In genomic region chr1:153882296-153882912, GRCh38 we compare ENCODE assay signal across 2 cellular contexts.
TF ChIP-seq lines count a peak whose summit lies in the region.

No MANE protein-coding gene starts in this region.

TF ChIP-seq in K562, 482 proteins besides CTCF, POLR2A, EP300 and RAD21 (continued from another document):
- TF ChIP-seq, protein P1, sequence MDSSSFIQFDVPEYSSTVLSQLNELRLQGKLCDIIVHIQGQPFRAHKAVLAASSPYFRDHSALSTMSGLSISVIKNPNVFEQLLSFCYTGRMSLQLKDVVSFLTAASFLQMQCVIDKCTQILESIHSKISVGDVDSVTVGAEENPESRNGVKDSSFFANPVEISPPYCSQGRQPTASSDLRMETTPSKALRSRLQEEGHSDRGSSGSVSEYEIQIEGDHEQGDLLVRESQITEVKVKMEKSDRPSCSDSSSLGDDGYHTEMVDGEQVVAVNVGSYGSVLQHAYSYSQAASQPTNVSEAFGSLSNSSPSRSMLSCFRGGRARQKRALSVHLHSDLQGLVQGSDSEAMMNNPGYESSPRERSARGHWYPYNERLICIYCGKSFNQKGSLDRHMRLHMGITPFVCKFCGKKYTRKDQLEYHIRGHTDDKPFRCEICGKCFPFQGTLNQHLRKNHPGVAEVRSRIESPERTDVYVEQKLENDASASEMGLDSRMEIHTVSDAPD (CRISPR knock-in tag; IDR thresholded peaks at IDR 0.05), result no peak
- no peak for TF ChIP-seq EWSR1 (IDR thresholded peaks at IDR 0.05; ENCODE audit: borderline replicate concordance, low read depth, partially characterized antibody)
TF ChIP-seq in K562: peak in this region for 0.

TF ChIP-seq in HepG2, 621 proteins besides CTCF, POLR2A, EP300 and RAD21 (continued from another document):
- TF ChIP-seq, protein P2, sequence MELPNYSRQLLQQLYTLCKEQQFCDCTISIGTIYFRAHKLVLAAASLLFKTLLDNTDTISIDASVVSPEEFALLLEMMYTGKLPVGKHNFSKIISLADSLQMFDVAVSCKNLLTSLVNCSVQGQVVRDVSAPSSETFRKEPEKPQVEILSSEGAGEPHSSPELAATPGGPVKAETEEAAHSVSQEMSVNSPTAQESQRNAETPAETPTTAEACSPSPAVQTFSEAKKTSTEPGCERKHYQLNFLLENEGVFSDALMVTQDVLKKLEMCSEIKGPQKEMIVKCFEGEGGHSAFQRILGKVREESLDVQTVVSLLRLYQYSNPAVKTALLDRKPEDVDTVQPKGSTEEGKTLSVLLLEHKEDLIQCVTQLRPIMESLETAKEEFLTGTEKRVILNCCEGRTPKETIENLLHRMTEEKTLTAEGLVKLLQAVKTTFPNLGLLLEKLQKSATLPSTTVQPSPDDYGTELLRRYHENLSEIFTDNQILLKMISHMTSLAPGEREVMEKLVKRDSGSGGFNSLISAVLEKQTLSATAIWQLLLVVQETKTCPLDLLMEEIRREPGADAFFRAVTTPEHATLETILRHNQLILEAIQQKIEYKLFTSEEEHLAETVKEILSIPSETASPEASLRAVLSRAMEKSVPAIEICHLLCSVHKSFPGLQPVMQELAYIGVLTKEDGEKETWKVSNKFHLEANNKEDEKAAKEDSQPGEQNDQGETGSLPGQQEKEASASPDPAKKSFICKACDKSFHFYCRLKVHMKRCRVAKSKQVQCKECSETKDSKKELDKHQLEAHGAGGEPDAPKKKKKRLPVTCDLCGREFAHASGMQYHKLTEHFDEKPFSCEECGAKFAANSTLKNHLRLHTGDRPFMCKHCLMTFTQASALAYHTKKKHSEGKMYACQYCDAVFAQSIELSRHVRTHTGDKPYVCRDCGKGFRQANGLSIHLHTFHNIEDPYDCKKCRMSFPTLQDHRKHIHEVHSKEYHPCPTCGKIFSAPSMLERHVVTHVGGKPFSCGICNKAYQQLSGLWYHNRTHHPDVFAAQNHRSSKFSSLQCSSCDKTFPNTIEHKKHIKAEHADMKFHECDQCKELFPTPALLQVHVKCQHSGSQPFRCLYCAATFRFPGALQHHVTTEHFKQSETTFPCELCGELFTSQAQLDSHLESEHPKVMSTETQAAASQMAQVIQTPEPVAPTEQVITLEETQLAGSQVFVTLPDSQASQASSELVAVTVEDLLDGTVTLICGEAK (IDR thresholded peaks at IDR 0.05), result no peak
- TF ChIP-seq, protein P2 (CRISPR knock-in tag; IDR thresholded peaks at IDR 0.05), result no peak
- no peak for TF ChIP-seq KLF12 (CRISPR knock-in tag; IDR thresholded peaks at IDR 0.05; ENCODE audit: borderline replicate concordance)
